In the genomic region with DNA sequence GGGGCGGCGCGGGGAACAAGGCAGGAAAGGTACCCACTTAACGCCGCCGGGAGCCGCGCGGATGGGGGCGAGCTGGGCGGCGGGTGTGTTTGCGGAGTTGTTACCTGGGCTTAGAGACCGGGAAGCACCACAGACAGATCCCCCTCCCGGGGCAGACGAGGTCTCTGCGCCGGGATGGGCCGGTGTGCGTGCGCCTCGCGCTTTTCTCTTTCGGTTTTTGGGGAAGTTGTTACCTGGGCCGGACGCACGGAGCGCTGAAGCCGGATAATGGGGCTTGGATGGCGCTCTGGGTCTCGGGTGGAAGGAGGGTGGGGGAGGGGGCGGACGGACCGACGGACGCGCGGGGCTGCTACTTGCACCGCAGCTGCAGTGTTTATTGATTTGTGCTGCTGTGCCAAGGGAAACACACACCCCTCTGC, we compare ENCODE assay signal across 8 cellular contexts. TPM values are rescaled to one million over a fixed set of nuclear protein-coding genes. Genes with fewer than 3 reads are reported as not detected.
DNase-seq lines count a peak whose midpoint lies in the region; TF ChIP-seq lines count a peak whose summit lies in the region.

No MANE protein-coding gene starts in this region.

- H4K20me1 ChIP-seq in H9 (ENCODE audit: control insufficient read depth, insufficient read depth, insufficient read length) = no peaks in the 10 kb centered on the region

- H4K5ac ChIP-seq in H9 (ENCODE audit: insufficient read length, low read depth, low read length) = no peak overlapping the region

- peaks cover 0 to 2% (median 0%) of the 10 kb centered on the region in 3 experiments; a peak in 2 of 7 replicates for H3K36me3 Mint-ChIP-seq in H9 (ENCODE audit: insufficient read depth in 1 of 3, low read depth in 3 of 3)
- H3K36me3 Mint-ChIP-seq in glutamatergic neuron (ENCODE audit: unreplicated experiment) = peaks cover 5% of the 10 kb centered on the region
- H3K36me3 Mint-ChIP-seq in osteocyte (ENCODE audit: unreplicated experiment) = no peaks in the 10 kb centered on the region

- H3K79me2 ChIP-seq in H9 (ENCODE audit: insufficient read depth, low read length) = no peaks in the 10 kb centered on the region

- no peaks in the 10 kb centered on the region for H3K9me3 ChIP-seq in H9 (ENCODE audit: control insufficient read depth, low read depth, low read length)
- H3K9me3 ChIP-seq in NT2/D1 (ENCODE audit: insufficient read depth, low read length) = no peaks in the 10 kb centered on the region
- no peaks in the 10 kb centered on the region for H3K9me3 ChIP-seq in vagina

- no peak overlapping the region for H3T11ph ChIP-seq in H9 (ENCODE audit: low read length)

- H3K9me3 Mint-ChIP-seq in H9 = no peaks in the 10 kb centered on the region; a peak in 2 of 5 replicates
- peaks cover 22% of the 10 kb centered on the region for H3K9me3 Mint-ChIP-seq in glutamatergic neuron (ENCODE audit: unreplicated experiment)
- no peaks in the 10 kb centered on the region for H3K9me3 Mint-ChIP-seq in osteocyte (ENCODE audit: unreplicated experiment)

- TF ChIP-seq POLR2A in vagina (IDR thresholded peaks at IDR 0.05) = no peak

- peak overlapping the region; percentile 100 for H3K4me2 ChIP-seq in H9 (ENCODE audit: insufficient read depth, insufficient read length, low read length)

- no peak overlapping the region for H3K14ac ChIP-seq in H9 (ENCODE audit: insufficient read depth, low read length)

- H3K4me3 Mint-ChIP-seq in H9 (peak overlapping the region; percentile 62 to 91), glutamatergic neuron (ENCODE audit: unreplicated experiment) (peak overlapping the region; percentile 95), osteocyte (ENCODE audit: unreplicated experiment) (peak overlapping the region; percentile 91)

- H3K79me1 ChIP-seq in H9 (ENCODE audit: insufficient read depth, low read depth, low read length, poor library complexity, severe bottlenecking) = no peaks in the 10 kb centered on the region

- H3K27ac ChIP-seq in H9 (ENCODE audit: insufficient read length, low read depth, low read length) = no peak overlapping the region
- H3K27ac ChIP-seq in vagina = peak overlapping the region; percentile 99

- H3K23me2 ChIP-seq in H9 (ENCODE audit: insufficient read length, low read depth, low read length, poor library complexity, severe bottlenecking) = peaks cover 16% of the 10 kb centered on the region

- H2AK5ac ChIP-seq in H9 (ENCODE audit: insufficient read length, low read length) = no peak overlapping the region

- H2BK15ac ChIP-seq in H9 (ENCODE audit: low read depth, low read length) = no peak overlapping the region

- H3K23ac ChIP-seq in H9 (ENCODE audit: insufficient read length, low read depth, low read length) = no peak overlapping the region

- H3K4me3 ChIP-seq in GM06990 (replicated peaks; ENCODE audit: low read depth, low read length) = peak overlapping the region; percentile 95
- peak overlapping the region; percentile 50 for H3K4me3 ChIP-seq in NT2/D1 (ENCODE audit: insufficient read length, low read depth)
- peak overlapping the region; percentile 89 to 92 for H3K4me3 ChIP-seq in vagina

- no peak overlapping the region for H2BK5ac ChIP-seq in H9 (ENCODE audit: insufficient read length, low read length)

- no peak overlapping the region for H2BK20ac ChIP-seq in H9 (ENCODE audit: low read depth, low read length, poor library complexity, severe bottlenecking)

- H3K9ac ChIP-seq in H9 (ENCODE audit: extremely low read depth, insufficient read length, low read length) (no peak overlapping the region), NT2/D1 (ENCODE audit: insufficient read length, low read depth) (peak overlapping the region; percentile 32)

- H3K27ac Mint-ChIP-seq in H9 = no peak overlapping the region
- peak overlapping the region; percentile 98 for H3K27ac Mint-ChIP-seq in glutamatergic neuron (ENCODE audit: unreplicated experiment)
- peak overlapping the region; percentile 87 for H3K27ac Mint-ChIP-seq in osteocyte (ENCODE audit: unreplicated experiment)

- DNase-seq in GM06990 (ENCODE audit: extremely low read depth, insufficient read length) = peak; percentile 78
- DNase-seq in H9 = peak; percentile 46
- no peak for DNase-seq in NT2/D1 (ENCODE audit: low read depth, low spot score)
- DNase-seq in activated gamma-delta T cell (lab: John Stamatoyannopoulos, UW) = peak; percentile 26
- DNase-seq in glutamatergic neuron = peak; percentile 43
- peak; percentile 84 for DNase-seq in osteocyte (ENCODE audit: extremely low spot score, unreplicated experiment)
- DNase-seq in vagina (ENCODE audit: extremely low spot score in 2 of 2) = no peak
- no peak for DNase-seq in NCI-H187 (lab: John Stamatoyannopoulos, UW)

- H4K91ac ChIP-seq in H9 (ENCODE audit: insufficient read length, low read depth, low read length) = no peak overlapping the region

- no peak overlapping the region for H2AFZ ChIP-seq in H9 (ENCODE audit: low read length)

- H3K18ac ChIP-seq in H9 (ENCODE audit: insufficient read length, low read depth, low read length) = no peak overlapping the region

- no peak overlapping the region for H3K4ac ChIP-seq in H9 (ENCODE audit: low read depth, low read length)

- H3K4me1 ChIP-seq in H9 (ENCODE audit: insufficient read depth, low read length) = no peaks in the 10 kb centered on the region
- no peaks in the 10 kb centered on the region for H3K4me1 ChIP-seq in NT2/D1 (ENCODE audit: insufficient read depth, insufficient read length)
- H3K4me1 ChIP-seq in vagina = peaks cover 3% of the 10 kb centered on the region

- no peak overlapping the region for H2BK120ac ChIP-seq in H9 (ENCODE audit: low read depth, low read length, poor library complexity, severe bottlenecking)

- WGBS in H9 (ENCODE audit: extremely low coverage, insufficient read length, low lambda C conversion rate) = no CpG with 5 or more reads among the region's 39 CpGs

- no peak overlapping the region for H2BK12ac ChIP-seq in H9 (ENCODE audit: insufficient read length, low read depth, low read length)

- H3K4me1 Mint-ChIP-seq in H9 (peaks cover 16% of the 10 kb centered on the region in 2 experiments), glutamatergic neuron (ENCODE audit: low read depth, unreplicated experiment) (peaks cover 24% of the 10 kb centered on the region), osteocyte (ENCODE audit: unreplicated experiment) (peaks cover 30% of the 10 kb centered on the region)

- no peaks in the 10 kb centered on the region for H3K36me3 ChIP-seq in GM06990 (ENCODE audit: control insufficient read depth, insufficient read depth, low read length)
- H3K36me3 ChIP-seq in NT2/D1 (ENCODE audit: insufficient read depth, insufficient read length, low read length) = no peaks in the 10 kb centered on the region
- H3K36me3 ChIP-seq in vagina = no peaks in the 10 kb centered on the region

- H3K27me3 Mint-ChIP-seq in H9 (ENCODE audit: low read depth) (peaks cover 82% of the 10 kb centered on the region), glutamatergic neuron (ENCODE audit: unreplicated experiment) (peaks cover 10% of the 10 kb centered on the region), osteocyte (ENCODE audit: unreplicated experiment) (no peaks in the 10 kb centered on the region)

- H3K27me3 ChIP-seq in GM06990 (replicated peaks; ENCODE audit: control insufficient read depth, insufficient read depth, low read length) = no peaks in the 10 kb centered on the region
- peaks cover 23% of the 10 kb centered on the region for H3K27me3 ChIP-seq in H9 (ENCODE audit: insufficient read depth, low read length)
- peaks cover 19% of the 10 kb centered on the region for H3K27me3 ChIP-seq in NT2/D1 (ENCODE audit: insufficient read depth, insufficient read length)
- no peaks in the 10 kb centered on the region for H3K27me3 ChIP-seq in vagina

- H3K56ac ChIP-seq in H9 (ENCODE audit: insufficient read length, low read depth, low read length) = no peak overlapping the region

- intact Hi-C loops in vagina (cut with DNase I) = no loop called here

- TF ChIP-seq CTCF in GM06990 (IDR thresholded peaks at IDR 0.05; ENCODE audit: insufficient read depth, low read length, poor library complexity, severe bottlenecking) = peak; percentile 16
- no peak for TF ChIP-seq CTCF in H9 (conservative IDR thresholded peaks at IDR 0.05)
- TF ChIP-seq CTCF in glutamatergic neuron (IDR thresholded peaks at IDR 0.05; ENCODE audit: partially characterized antibody, unreplicated experiment) = no peak
- TF ChIP-seq CTCF in osteocyte (IDR thresholded peaks at IDR 0.05) = peak; percentile 4
- TF ChIP-seq CTCF in vagina (IDR thresholded peaks at IDR 0.05) = no peak

- no peak overlapping the region for H4K8ac ChIP-seq in H9 (replicated peaks; ENCODE audit: insufficient read length, low read depth, low read length)

RNA-seq across cellular contexts. Expression of gene ZEB1, which starts 1.2 kb away (rescaled TPM):
- 0.11 and 0.39 TPM in 2 replicates for total RNA-seq in H9 (2021)
- total RNA-seq in glutamatergic neuron (ENCODE audit: unreplicated experiment) = 162 TPM
- 51.1 and 54.4 TPM in 2 replicates for total RNA-seq in osteocyte
- total RNA-seq in vagina = 82.7 TPM

Comparison
In these comparisons a context has a peak if more than half of its experiments do, and no peak if none do; other contexts are left out.
1. DNase-seq: peak in GM06990 (single experiment), H9 (single experiment), activated gamma-delta T cell (single experiment), glutamatergic neuron (single experiment) and osteocyte (single experiment); none in NT2/D1 (single experiment), vagina (0 of 2) and NCI-H187 (0 of 2).
2. CTCF ChIP-seq: peak in GM06990 (single experiment) and osteocyte (single experiment); none in H9 (single experiment), glutamatergic neuron (single experiment) and vagina (0 of 3).
3. H3K27ac Mint-ChIP-seq: peak in glutamatergic neuron (single experiment) and osteocyte (single experiment); none in H9 (0 of 3).
4. RNA of gene ZEB1, which starts 1.2 kb away (total RNA-seq): 162 TPM in glutamatergic neuron (single experiment), 82.7 TPM in vagina (single experiment) and 51.1 to 54.4 TPM in osteocyte; 0.11 to 0.39 TPM in H9; every median in the first group is over 10 times any median in the second.
5. Peak in every context shown above with its lines, with median percentiles within 50 percentile points of each other: H3K4me3 ChIP-seq and H3K4me3 Mint-ChIP-seq.